In the genomic region with DNA sequence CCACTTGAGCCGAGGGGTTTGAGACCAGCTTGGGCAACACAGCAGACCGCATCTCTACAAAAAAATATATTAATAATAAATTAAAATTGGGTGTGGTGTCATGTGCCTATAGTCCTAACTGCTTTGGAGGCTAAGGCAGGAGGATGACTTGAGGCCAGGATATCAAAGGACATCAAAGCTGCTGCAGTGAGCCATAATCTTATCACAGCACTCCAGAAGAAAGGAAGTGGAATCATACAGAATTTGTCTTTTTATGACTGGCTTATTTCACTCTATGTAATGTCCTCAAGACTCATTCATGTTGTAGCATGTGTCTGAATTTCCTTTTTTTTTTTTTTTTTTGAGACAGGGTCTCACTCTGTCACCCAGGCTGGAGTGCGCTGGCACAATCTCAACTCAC, we compare ENCODE assay signal across 22 cellular contexts.
"Had no signal": no experiment of that assay in that cellular context is flagged by ENCODE, and none has a peak within 500 bp of the region (broad histone marks: within the 10 kb centered on the region; RNA-seq: fewer than 3 reads in every experiment).

No MANE protein-coding gene starts in this region.

- DNase-seq: IMR-90, Kasumi-1, MM.1S, NCI-H1092 treated with DMSO at 0.1 percent for 48 hours, NCI-H1436, NCI-H187, NCI-H2029, NCI-H2081 treated with DMSO at 0.1 percent for 48 hours, NCI-H2171, NCI-H226, NCI-H446, NCI-H510A, NCI-H524 treated with DMSO at 0.1 percent for 48 hours, NCI-H69, NCI-H774, PC-3, SHP77 treated with DMSO at 0.1 percent for 48 hours, SJCRH30 had no signal

- ATAC-seq: HepG2, Panc1, PC-3, Right ventricle myocardium inferior, SK-N-SH treated with all-trans-retinoic acid at 6 μM for 48 hours had no signal
